In the genomic region with DNA sequence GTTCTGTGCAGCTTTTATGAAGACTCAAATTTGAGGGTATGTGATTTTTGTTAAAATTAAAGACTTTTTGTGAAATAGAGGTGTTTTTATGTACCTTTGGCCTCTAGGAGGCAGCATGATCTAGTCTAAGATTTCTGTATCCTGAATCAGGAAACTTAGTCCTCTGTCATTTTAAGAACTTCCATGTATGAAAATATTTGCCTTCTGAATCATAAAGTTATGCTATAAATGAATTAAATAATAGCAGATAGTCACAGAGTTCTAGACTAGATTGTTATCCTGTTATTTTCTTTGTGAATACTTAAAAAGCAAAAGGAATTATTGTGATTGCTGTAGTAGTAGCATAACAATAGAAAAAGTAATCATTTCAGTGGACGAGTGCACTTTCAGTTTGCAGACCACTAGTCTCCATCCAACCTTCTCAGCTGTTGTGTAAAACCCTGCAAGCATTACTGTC, we compare ENCODE assay signal across 9 cellular contexts. TPM values are rescaled to one million over a fixed set of nuclear protein-coding genes. Genes with fewer than 3 reads are reported as not detected.
DNase-seq lines count a peak whose midpoint lies in the region; ATAC-seq and TF ChIP-seq lines count a peak whose summit lies in the region.
"Had no signal": no experiment of that assay in that cellular context is flagged by ENCODE, and none has a peak within 500 bp of the region (broad histone marks: within the 10 kb centered on the region; RNA-seq: fewer than 3 reads in every experiment).

No MANE protein-coding gene starts in this region.

- H3K79me2 ChIP-seq in DND-41 (ENCODE audit: insufficient read depth, low read length) (no peaks in the 10 kb centered on the region), H9 (ENCODE audit: insufficient read depth, low read length) (peaks cover 18% of the 10 kb centered on the region; the same call in 1 of the 2 replicates)

- H3K14ac ChIP-seq in H9 (ENCODE audit: insufficient read depth, low read length), result no peak overlapping the region

- no peaks in the 10 kb centered on the region for H3K23me2 ChIP-seq in H9 (ENCODE audit: insufficient read length, low read depth, low read length, poor library complexity, severe bottlenecking)

- ATAC-seq in DND-41 (ENCODE audit: insufficient read depth, low read depth), result peak; percentile 39; the same call in 1 of the 3 replicates

- peaks cover 60 to 71% of the 10 kb centered on the region in 2 experiments for H3K4me1 Mint-ChIP-seq in H9

- no peak overlapping the region for H2BK15ac ChIP-seq in H9 (ENCODE audit: low read depth, low read length)

- H3K27me3 Mint-ChIP-seq in H9 (ENCODE audit: low read depth), result no peaks in the 10 kb centered on the region

- WGBS in H9 (ENCODE audit: extremely low coverage, insufficient read length, low lambda C conversion rate), result no CpG with 5 or more reads among the region's 1 CpG

- no peak overlapping the region for H2BK5ac ChIP-seq in H9 (ENCODE audit: insufficient read length, low read length)

- H3K9me3 Mint-ChIP-seq in H9, result no peaks in the 10 kb centered on the region
- H3K9me3 Mint-ChIP-seq: activated naive CD4-positive, alpha-beta T cell treated with anti-CD3 and anti-CD28 coated beads, Interleukin-2, amount 50 U/mL, for 24 hours had no signal

- no peak overlapping the region for H3K56ac ChIP-seq in H9 (ENCODE audit: insufficient read length, low read depth, low read length)

- H2BK12ac ChIP-seq in H9 (ENCODE audit: insufficient read length, low read depth, low read length), result no peak overlapping the region

- H3K9ac ChIP-seq in DND-41 (ENCODE audit: low read depth, low read length) (no peak overlapping the region), H9 (ENCODE audit: extremely low read depth, insufficient read length, low read length) (no peak overlapping the region)

- H3K23ac ChIP-seq in H9 (ENCODE audit: insufficient read length, low read depth, low read length), result no peak overlapping the region

- H3K27ac Mint-ChIP-seq in H9, result peak overlapping the region in 2 of 3 experiments; percentile 96 to 100; a peak in 4 of 7 replicates
- H3K27ac Mint-ChIP-seq: activated naive CD4-positive, alpha-beta T cell treated with anti-CD3 and anti-CD28 coated beads, Interleukin-2, amount 50 U/mL, for 24 hours had no signal

- H3T11ph ChIP-seq in H9 (ENCODE audit: low read length), result no peak overlapping the region

- H4K20me1 ChIP-seq in DND-41 (ENCODE audit: insufficient read depth, low read length) (no peaks in the 10 kb centered on the region), H9 (ENCODE audit: control insufficient read depth, insufficient read depth, insufficient read length) (no peaks in the 10 kb centered on the region)

- no peaks in the 10 kb centered on the region for H3K9me3 ChIP-seq in DND-41 (ENCODE audit: insufficient read depth, low read length, severe bottlenecking)
- no peaks in the 10 kb centered on the region for H3K9me3 ChIP-seq in H9 (ENCODE audit: control insufficient read depth, low read depth, low read length)
- no peaks in the 10 kb centered on the region for H3K9me3 ChIP-seq in right atrium auricular region

- no peak overlapping the region for H4K5ac ChIP-seq in H9 (ENCODE audit: insufficient read length, low read depth, low read length)

- H3K27ac ChIP-seq in DND-41 (ENCODE audit: low read length) (no peak overlapping the region), H9 (ENCODE audit: insufficient read length, low read depth, low read length) (no peak overlapping the region), right atrium auricular region (peak overlapping the region; percentile 40 to 57)

- H3K27me3 ChIP-seq in DND-41 (ENCODE audit: insufficient read depth, low read length, poor library complexity), result no peaks in the 10 kb centered on the region
- no peaks in the 10 kb centered on the region for H3K27me3 ChIP-seq in H9 (ENCODE audit: insufficient read depth, low read length)
- no peaks in the 10 kb centered on the region for H3K27me3 ChIP-seq in right atrium auricular region

- no peak overlapping the region for H4K8ac ChIP-seq in H9 (replicated peaks; ENCODE audit: insufficient read length, low read depth, low read length)

- H3K36me3 ChIP-seq in DND-41 (ENCODE audit: insufficient read depth, low read length) (no peaks in the 10 kb centered on the region), right atrium auricular region (no peaks in the 10 kb centered on the region)

- no peak overlapping the region for H3K4ac ChIP-seq in H9 (ENCODE audit: low read depth, low read length)

- H3K18ac ChIP-seq in H9 (ENCODE audit: insufficient read length, low read depth, low read length), result no peak overlapping the region

- H3K36me3 Mint-ChIP-seq in H9 (ENCODE audit: insufficient read depth in 1 of 3, low read depth in 3 of 3), result peaks cover 4 to 19% (median 16%) of the 10 kb centered on the region in 3 experiments; a peak in 6 of 7 replicates
- H3K36me3 Mint-ChIP-seq: activated naive CD4-positive, alpha-beta T cell treated with anti-CD3 and anti-CD28 coated beads, Interleukin-2, amount 50 U/mL, for 24 hours had no signal

- DNase-seq in DND-41 (no peak), H9 (no peak), NCI-H2196 treated with DMSO at 0.1 percent for 48 hours (lab: John Stamatoyannopoulos, UW; ENCODE audit: unreplicated experiment) (peak; percentile 46), amniotic stem cell (lab: John Stamatoyannopoulos, UW) (peak; percentile 77), right atrium auricular region (ENCODE audit: low spot score) (no peak), skeletal muscle cell (ENCODE audit: low read depth) (no peak)
- no peak for DNase-seq in activated CD4-positive, alpha-beta T cell treated with anti-CD3 and anti-CD28 coated beads, Interleukin-2, amount 50 U/mL, for 48 hours
- no peak for DNase-seq in stimulated activated CD4-positive, alpha-beta T cell treated with anti-CD3 and anti-CD28 coated beads, Interleukin-12 subunit alpha, Interleukin-12 subunit beta, amount 100 ng/mL, for 4 hours

- peaks cover 10% of the 10 kb centered on the region for H3K79me1 ChIP-seq in H9 (ENCODE audit: insufficient read depth, low read depth, low read length, poor library complexity, severe bottlenecking)

- no peak overlapping the region for H3K4me3 ChIP-seq in DND-41 (ENCODE audit: low read depth in 1 of 2, low read length in 2 of 2)
- peak overlapping the region; percentile 6 to 32 for H3K4me3 ChIP-seq in right atrium auricular region
- H3K4me3 ChIP-seq in skeletal muscle cell (ENCODE audit: low read depth, low read length), result peak overlapping the region; percentile 37

- H3K4me1 ChIP-seq in DND-41 (ENCODE audit: insufficient read depth, low read length), result no peaks in the 10 kb centered on the region
- H3K4me1 ChIP-seq in H9 (ENCODE audit: insufficient read depth, low read length), result peaks cover 8% of the 10 kb centered on the region; the same call in 1 of the 2 replicates
- peaks cover 0 to 57% of the 10 kb centered on the region in 2 donors for H3K4me1 ChIP-seq in right atrium auricular region

- H2AK5ac ChIP-seq in H9 (ENCODE audit: insufficient read length, low read length), result no peak overlapping the region

- TF ChIP-seq CTCF in DND-41 (IDR thresholded peaks at IDR 0.05; ENCODE audit: borderline replicate concordance, extremely low read depth, low read length, poor library complexity, severe bottlenecking) (peak; percentile 70), H9 (conservative IDR thresholded peaks at IDR 0.05) (peak; percentile 83), right atrium auricular region (IDR thresholded peaks at IDR 0.05) (peak; percentile 55 to 73)

- no peak overlapping the region for H3K4me2 ChIP-seq in DND-41 (ENCODE audit: insufficient read depth, low read length)
- H3K4me2 ChIP-seq in H9 (ENCODE audit: insufficient read depth, insufficient read length, low read length), result peak overlapping the region; percentile 52

- no peak overlapping the region for H2BK120ac ChIP-seq in H9 (ENCODE audit: low read depth, low read length, poor library complexity, severe bottlenecking)

- no peak overlapping the region for H2AFZ ChIP-seq in DND-41 (ENCODE audit: low read depth, low read length)
- H2AFZ ChIP-seq in H9 (ENCODE audit: low read length), result no peak overlapping the region

- no peak overlapping the region for H2BK20ac ChIP-seq in H9 (ENCODE audit: low read depth, low read length, poor library complexity, severe bottlenecking)

- peak overlapping the region; percentile 46 to 69; a peak in 4 of 5 replicates for H3K4me3 Mint-ChIP-seq in H9
- H3K4me3 Mint-ChIP-seq: activated naive CD4-positive, alpha-beta T cell treated with anti-CD3 and anti-CD28 coated beads, Interleukin-2, amount 50 U/mL, for 24 hours had no signal

- no peak overlapping the region for H4K91ac ChIP-seq in H9 (ENCODE audit: insufficient read length, low read depth, low read length)

RNA-seq across cellular contexts. Expression of a gene that starts 56.3 kb away (rescaled TPM):
- total RNA-seq in H9 (2021) (53.9 and 54.3 TPM in 2 replicates), right atrium auricular region (10 to 100 TPM; 13.5 to 16.2 TPM)

Comparison
In these comparisons a context has a peak if more than half of its experiments do, and no peak if none do; other contexts are left out.
1. DNase-seq: peak in NCI-H2196 treated with DMSO at 0.1 percent for 48 hours (single experiment) and amniotic stem cell (single experiment); none in DND-41 (single experiment), H9 (single experiment), right atrium auricular region (single experiment), skeletal muscle cell (single experiment), activated CD4-positive, alpha-beta T cell treated with anti-CD3 and anti-CD28 coated beads, Interleukin-2, amount 50 U/mL, for 48 hours (0 of 2) and stimulated activated CD4-positive, alpha-beta T cell treated with anti-CD3 and anti-CD28 coated beads, Interleukin-12 subunit alpha, Interleukin-12 subunit beta, amount 100 ng/mL, for 4 hours (single experiment).
2. H3K27ac ChIP-seq: peak in right atrium auricular region (2 of 2); none in DND-41 (single experiment) and H9 (single experiment).
3. H3K4me3 ChIP-seq: peak in right atrium auricular region (2 of 2) and skeletal muscle cell (single experiment); none in DND-41 (0 of 2).
4. Peak in every context shown above with its lines, with median percentiles within 50 percentile points of each other: CTCF ChIP-seq.